In the genomic region with DNA sequence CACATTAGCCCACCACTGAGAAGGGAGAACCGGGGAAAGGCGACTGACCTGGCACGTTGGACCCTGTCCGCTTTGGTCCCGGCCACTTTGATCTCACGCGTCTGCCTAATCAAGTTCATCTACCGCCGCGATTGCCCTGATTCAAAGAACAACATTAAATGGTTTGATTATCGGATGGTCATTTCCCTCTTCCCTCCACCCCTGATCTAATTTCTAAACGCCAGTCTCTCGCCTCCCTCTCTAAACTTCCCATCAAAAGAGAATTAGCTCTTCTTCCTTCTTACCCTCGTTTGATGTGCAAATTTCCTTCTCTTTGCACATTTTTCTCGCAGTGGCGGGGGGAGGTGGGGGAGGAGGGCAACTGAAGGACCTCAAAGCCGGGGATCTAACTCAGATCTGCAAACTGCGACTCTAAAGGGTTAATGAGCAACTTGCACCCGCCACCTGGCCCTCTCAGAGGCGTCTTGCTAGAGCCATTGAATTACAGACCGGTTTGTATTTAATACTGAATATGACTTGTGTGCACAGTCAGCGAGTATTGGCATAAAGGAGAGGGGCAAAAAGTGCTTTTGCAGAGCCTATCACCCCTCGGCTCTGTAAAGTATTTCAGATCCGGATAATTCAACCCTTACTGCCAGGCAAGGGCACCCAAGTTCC, we compare ENCODE assay signal across 9 cellular contexts. TPM values are rescaled to one million over a fixed set of nuclear protein-coding genes. Genes with fewer than 3 reads are reported as not detected.
DNase-seq lines count a peak whose midpoint lies in the region; ATAC-seq, FAIRE-seq and TF ChIP-seq lines count a peak whose summit lies in the region.
"Had no signal": no experiment of that assay in that cellular context is flagged by ENCODE, and none has a peak within 500 bp of the region (broad histone marks: within the 10 kb centered on the region; RNA-seq: fewer than 3 reads in every experiment).

No MANE protein-coding gene starts in this region.

- ATAC-seq in pancreas: peak in 1 of 4 donors; percentile 52
- no peak for ATAC-seq in GM21423 (IDR thresholded peaks at IDR 0.05; ENCODE audit: unreplicated experiment)
- ATAC-seq in HG03175 (IDR thresholded peaks at IDR 0.05; ENCODE audit: unreplicated experiment): no peak

- no peaks in the 10 kb centered on the region for H3K4me1 ChIP-seq in pancreas

- H3K27ac ChIP-seq in RWPE1: peak overlapping the region; percentile 87
- no peak overlapping the region for H3K27ac ChIP-seq in pancreas

- H3K4me3 ChIP-seq in pancreas: peak overlapping the region; percentile 18 to 44 (median 27)

- POLR2A ChIA-PET in RWPE1 (lab: Yijun Ruan, JAX; ENCODE audit: low non-redundant PET): interaction anchor here (0.6 kb wide), 1 partner anchor 130 kb away, joined by 3 read pairs; no protein-coding TSS in a partner anchor

- 1 to 2% methylated on average over 24 of the region's 24 CpGs for WGBS in pancreas, 2 donors

- peak; percentile 58 for DNase-seq in ELF-1 (ENCODE audit: low read depth, low spot score)
- DNase-seq in RWPE1 (ENCODE audit: low spot score): no peak
- DNase-seq in germinal center (ENCODE audit: low spot score): peak; percentile 2
- peak in 2 of 6 donors; percentile 12 to 48 for DNase-seq in pancreas
- DNase-seq in H4 (ENCODE audit: low spot score): no peak
- no peak for DNase-seq in NCI-H2107 treated with DMSO at 0.1 percent for 48 hours (lab: John Stamatoyannopoulos, UW; ENCODE audit: unreplicated experiment)

- H3K9me3 ChIP-seq in pancreas: no peaks in the 10 kb centered on the region

- intact Hi-C loops in pancreas (cut with DNase I): loop anchor here in 2 of 3 donors (5.0 to 10.0 kb wide), 2 partner anchors 171 to 174 kb away; no protein-coding TSS in a partner anchor

- no peaks in the 10 kb centered on the region for H3K36me3 ChIP-seq in pancreas

- FAIRE-seq in pancreas (lab: Jason Lieb, UNC): no peak

- CTCF ChIA-PET in RWPE1 (lab: Yijun Ruan, JAX): interaction anchor here (0.6 to 1.8 kb wide), 15 partner anchors 14 to 813 kb away, joined by 3 to 7 read pairs (median 3); no protein-coding TSS in a partner anchor

- H3K27me3 ChIP-seq in pancreas: peaks cover 0 to 24% (median 2%) of the 10 kb centered on the region in 4 donors

- TF ChIP-seq CTCF in RWPE1 (conservative IDR thresholded peaks at IDR 0.05; ENCODE audit: low read depth) (no peak), pancreas (IDR thresholded peaks at IDR 0.05) (no peak)

RNA-seq across cellular contexts. Expression of a gene that starts 0.6 kb away (rescaled TPM):
- total RNA-seq in pancreas: 1 to 10 TPM in 1 of 6 donors, under 1 TPM in 2, not detected in 3; 0.66 to 1.3 (median 0.92) TPM
- polyA plus RNA-seq in pancreas: under 1 TPM; 0.11 to 0.52 TPM
- 10.7 and 31.2 TPM in 2 replicates for total RNA-seq in H4 (2014; rRNA removed; shearing (Covaris generic))
- total RNA-seq: mononuclear cell had no signal

Comparison
In these comparisons a context has a peak if more than half of its experiments do, and no peak if none do; other contexts are left out.
1. DNase-seq: peak in ELF-1 (single experiment) and germinal center (single experiment); none in RWPE1 (single experiment), H4 (single experiment) and NCI-H2107 treated with DMSO at 0.1 percent for 48 hours (single experiment).